In genomic region chr3:67327582-67327981, GRCh38 we compare ENCODE assay signal across 17 cellular contexts.
"Had no signal": no experiment of that assay in that cellular context is flagged by ENCODE, and none has a peak within 500 bp of the region (broad histone marks: within the 10 kb centered on the region; RNA-seq: fewer than 3 reads in every experiment).

No MANE protein-coding gene starts in this region.

- H3K4me3 Mint-ChIP-seq: IgD-negative memory B cell, T-helper 17 cell had no signal

- DNase-seq: Kasumi-1, MM.1S, NCI-H1092 treated with DMSO at 0.1 percent for 48 hours, NCI-H146, NCI-H1694 treated with DMSO at 0.1 percent for 48 hours, NCI-H1930, NCI-H2227 treated with DMSO at 0.1 percent for 48 hours, NCI-H524, NCI-H526 treated with DMSO at 0.1 percent for 48 hours, NCI-H82, PC-3, SHP77 treated with DMSO at 0.1 percent for 48 hours, SJCRH30, T-helper 1 cell, T-helper 17 cell had no signal

- FAIRE-seq: K562 had no signal

- H3K27me3 Mint-ChIP-seq: IgD-negative memory B cell, T-helper 17 cell had no signal

- H3K27ac Mint-ChIP-seq: IgD-negative memory B cell, T-helper 17 cell had no signal

- H3K36me3 Mint-ChIP-seq: IgD-negative memory B cell had no signal

- H3K4me1 Mint-ChIP-seq: IgD-negative memory B cell, T-helper 17 cell had no signal
